13 cellular contexts compared by ENCODE assay signal in genomic region chr17:8632087-8632486, GRCh38. TPM values are rescaled to one million over a fixed set of nuclear protein-coding genes. Genes with fewer than 3 reads are reported as not detected.
DNase-seq lines count a peak whose midpoint lies in the region; ATAC-seq and TF ChIP-seq lines count a peak whose summit lies in the region.
"Had no signal": no experiment of that assay in that cellular context is flagged by ENCODE, and none has a peak within 500 bp of the region (broad histone marks: within the 10 kb centered on the region; RNA-seq: fewer than 3 reads in every experiment).

No MANE protein-coding gene starts in this region.

- H3K27ac ChIP-seq in CD4-positive, alpha-beta T cell (ENCODE audit: low read depth, low read length): no peak overlapping the region

- CTCF ChIA-PET in CD4-positive, alpha-beta T cell (lab: Charles Lee): no interaction called here

- H3K4me3 ChIP-seq in LNCaP clone FGC (ENCODE audit: low read depth, low read length) (peak overlapping the region; percentile 74), epithelial cell of proximal tubule (ENCODE audit: low read depth, low read length) (peak overlapping the region; percentile 96)

- no peak for ATAC-seq in CD4-positive, alpha-beta T cell (ENCODE audit: poor library complexity)
- no peak for ATAC-seq in HG03196 (IDR thresholded peaks at IDR 0.05; ENCODE audit: unreplicated experiment)
- ATAC-seq: CD8-positive, alpha-beta T cell had no signal

- no peaks in the 10 kb centered on the region for H3K9me3 ChIP-seq in CD4-positive, alpha-beta T cell (ENCODE audit: control insufficient read depth, low read length)
- H3K9me3 ChIP-seq: HAP-1, sigmoid colon had no signal

- H3K4me1 Mint-ChIP-seq in CD4-positive, alpha-beta T cell (ENCODE audit: low read depth): peaks cover 23% of the 10 kb centered on the region
- peaks cover 19% of the 10 kb centered on the region for H3K4me1 Mint-ChIP-seq in nephron

- POLR2A ChIA-PET in CD4-positive, alpha-beta T cell (lab: Charles Lee): no interaction called here

- no peak for TF ChIP-seq CTCF in CD4-positive, alpha-beta T cell (IDR thresholded peaks at IDR 0.05)
- no peak for TF ChIP-seq CTCF in LNCaP clone FGC (IDR thresholded peaks at IDR 0.05; ENCODE audit: control insufficient read depth, extremely low read depth, insufficient read depth)
- no peak for TF ChIP-seq CTCF in epithelial cell of proximal tubule (conservative IDR thresholded peaks at IDR 0.05; ENCODE audit: low read depth, low read length)
- TF ChIP-seq CTCF in nephron (IDR thresholded peaks at IDR 0.05; ENCODE audit: unreplicated experiment in 3 of 3): no peak

- H3K9me3 Mint-ChIP-seq in CD4-positive, alpha-beta T cell: no peaks in the 10 kb centered on the region
- H3K9me3 Mint-ChIP-seq in nephron: no peaks in the 10 kb centered on the region
- H3K9me3 Mint-ChIP-seq: activated naive CD4-positive, alpha-beta T cell treated with anti-CD3 and anti-CD28 coated beads, Interleukin-2, amount 10 ng/mL, durations not matched to agents 7 days and 5 days; CD8-positive, alpha-beta T cell had no signal

- DNase-seq in CD4-positive, alpha-beta T cell: no peak
- no peak for DNase-seq in LNCaP clone FGC (ENCODE audit: low read depth)
- no peak for DNase-seq in epithelial cell of proximal tubule (ENCODE audit: low read depth)
- DNase-seq in D341Med (ENCODE audit: low spot score): no peak
- no peak for DNase-seq in OCI-M1 (lab: John Stamatoyannopoulos, UW)
- DNase-seq in activated CD4-positive, alpha-beta T cell treated with anti-CD3 and anti-CD28 coated beads for 1 hour: no peak
- DNase-seq: activated CD4-positive, alpha-beta T cell treated with anti-CD3 and anti-CD28 coated beads, Interleukin-2, amount 50 U/mL, for 4 hours; activated naive CD4-positive, alpha-beta T cell treated with anti-CD3 and anti-CD28 coated beads, Interleukin-2, amount 10 ng/mL, durations not matched to agents 7 days and 5 days; CD8-positive, alpha-beta T cell; sigmoid colon had no signal

- H3K27me3 Mint-ChIP-seq in CD4-positive, alpha-beta T cell: peaks cover 52% of the 10 kb centered on the region
- H3K27me3 Mint-ChIP-seq in nephron (ENCODE audit: low read depth): no peaks in the 10 kb centered on the region

- peak overlapping the region; percentile 32 for H3K4me3 Mint-ChIP-seq in CD4-positive, alpha-beta T cell
- peak overlapping the region; percentile 75 to 80 (median 76) for H3K4me3 Mint-ChIP-seq in nephron

- peaks cover 7% of the 10 kb centered on the region for H3K36me3 Mint-ChIP-seq in CD4-positive, alpha-beta T cell (ENCODE audit: low read depth)
- H3K36me3 Mint-ChIP-seq in nephron (ENCODE audit: low read depth): no peaks in the 10 kb centered on the region

- intact Hi-C loops in CD4-positive, alpha-beta T cell (cut with DNase I, micrococcal nuclease): loop anchor here in 1 of 2 experiments (5.0 kb wide), 1 partner anchor 110 kb away; the partner anchor contains the start of gene CCDC42

- peaks cover 28% of the 10 kb centered on the region for H3K27me3 ChIP-seq in CD4-positive, alpha-beta T cell (ENCODE audit: control insufficient read depth, insufficient read depth, low read length)
- H3K27me3 ChIP-seq: sigmoid colon had no signal

- H3K27ac Mint-ChIP-seq in CD4-positive, alpha-beta T cell: no peak overlapping the region
- H3K27ac Mint-ChIP-seq in nephron: peak overlapping the region; percentile 41 to 94 (median 83)
- H3K27ac Mint-ChIP-seq: activated naive CD4-positive, alpha-beta T cell treated with anti-CD3 and anti-CD28 coated beads, Interleukin-2, amount 10 ng/mL, durations not matched to agents 7 days and 5 days; CD8-positive, alpha-beta T cell had no signal

RNA-seq across cellular contexts. Expression of gene MYH10, which starts 1.6 kb away (rescaled TPM):
- 1 to 10 TPM; 1.5 to 1.9 TPM for total RNA-seq in CD4-positive, alpha-beta T cell
- total RNA-seq in epithelial cell of proximal tubule: 62.9 and 71.1 TPM in 2 replicates

Comparison
In these comparisons a context has a peak if more than half of its experiments do, and no peak if none do; other contexts are left out.
1. RNA of gene MYH10, which starts 1.6 kb away (total RNA-seq): 62.9 to 71.1 TPM in epithelial cell of proximal tubule; 1.5 to 1.9 TPM in CD4-positive, alpha-beta T cell; every median in the first group is over 10 times any median in the second.